In the genomic region with DNA sequence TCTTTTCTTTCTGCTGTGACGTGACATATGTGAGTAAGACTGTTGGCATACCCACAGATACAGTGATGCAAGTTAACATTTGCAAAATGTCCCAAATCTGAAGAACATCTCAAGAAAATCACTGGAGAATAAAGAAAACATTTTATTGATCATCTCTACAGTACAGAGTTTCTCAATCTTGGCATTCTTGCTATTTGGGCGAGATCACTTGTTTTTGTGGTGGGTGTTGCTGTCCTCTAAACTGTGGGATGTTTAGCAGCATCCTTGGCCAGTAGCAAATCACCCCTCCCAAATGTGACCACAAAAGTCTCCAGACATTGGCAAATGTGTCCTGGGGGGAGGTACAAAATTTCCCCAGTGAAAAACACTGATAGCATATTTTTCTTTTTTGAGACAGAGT, we compare ENCODE assay signal across 1 cellular context.
TF ChIP-seq lines count a peak whose summit lies in the region.

No MANE protein-coding gene starts in this region.

TF ChIP-seq in HepG2, 621 proteins besides CTCF, POLR2A, EP300 and RAD21:
- no peak for TF ChIP-seq ZNF432 (CRISPR knock-in tag; IDR thresholded peaks at IDR 0.05; ENCODE audit: borderline replicate concordance)
- no peak for TF ChIP-seq SIX4 (CRISPR knock-in tag; IDR thresholded peaks at IDR 0.05)
- no peak for TF ChIP-seq BRD4 (CRISPR knock-in tag; IDR thresholded peaks at IDR 0.05)
- no peak for TF ChIP-seq HDAC6 (IDR thresholded peaks at IDR 0.05; ENCODE audit: low read depth, low read length)
- no peak for TF ChIP-seq SIN3B (IDR thresholded peaks at IDR 0.05; ENCODE audit: low read length)
- no peak for TF ChIP-seq HDAC2 (CRISPR knock-in tag; IDR thresholded peaks at IDR 0.05)
- no peak for TF ChIP-seq ZNF138 (CRISPR knock-in tag; IDR thresholded peaks at IDR 0.05; ENCODE audit: low read depth)
- no peak for TF ChIP-seq ZNF615 (CRISPR knock-in tag; IDR thresholded peaks at IDR 0.05; ENCODE audit: borderline replicate concordance)
- TF ChIP-seq MTF2 (CRISPR knock-in tag; IDR thresholded peaks at IDR 0.05; ENCODE audit: borderline replicate concordance), result no peak
- no peak for TF ChIP-seq ZNF605 (CRISPR knock-in tag; IDR thresholded peaks at IDR 0.05)
- no peak for TF ChIP-seq SIN3A (IDR thresholded peaks at IDR 0.05; ENCODE audit: borderline replicate concordance, low read depth, low read length)
- TF ChIP-seq, protein P1, sequence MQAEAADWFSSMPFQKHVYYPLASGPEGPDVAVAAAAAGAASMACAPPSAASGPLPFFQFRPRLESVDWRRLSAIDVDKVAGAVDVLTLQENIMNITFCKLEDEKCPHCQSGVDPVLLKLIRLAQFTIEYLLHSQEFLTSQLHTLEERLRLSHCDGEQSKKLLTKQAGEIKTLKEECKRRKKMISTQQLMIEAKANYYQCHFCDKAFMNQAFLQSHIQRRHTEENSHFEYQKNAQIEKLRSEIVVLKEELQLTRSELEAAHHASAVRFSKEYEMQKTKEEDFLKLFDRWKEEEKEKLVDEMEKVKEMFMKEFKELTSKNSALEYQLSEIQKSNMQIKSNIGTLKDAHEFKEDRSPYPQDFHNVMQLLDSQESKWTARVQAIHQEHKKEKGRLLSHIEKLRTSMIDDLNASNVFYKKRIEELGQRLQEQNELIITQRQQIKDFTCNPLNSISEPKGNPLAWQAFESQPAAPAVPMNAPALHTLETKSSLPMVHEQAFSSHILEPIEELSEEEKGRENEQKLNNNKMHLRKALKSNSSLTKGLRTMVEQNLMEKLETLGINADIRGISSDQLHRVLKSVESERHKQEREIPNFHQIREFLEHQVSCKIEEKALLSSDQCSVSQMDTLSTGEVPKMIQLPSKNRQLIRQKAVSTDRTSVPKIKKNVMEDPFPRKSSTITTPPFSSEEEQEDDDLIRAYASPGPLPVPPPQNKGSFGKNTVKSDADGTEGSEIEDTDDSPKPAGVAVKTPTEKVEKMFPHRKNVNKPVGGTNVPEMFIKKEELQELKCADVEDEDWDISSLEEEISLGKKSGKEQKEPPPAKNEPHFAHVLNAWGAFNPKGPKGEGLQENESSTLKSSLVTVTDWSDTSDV (CRISPR knock-in tag; IDR thresholded peaks at IDR 0.05), result no peak
- TF ChIP-seq PCBP1 (IDR thresholded peaks at IDR 0.05; ENCODE audit: borderline replicate concordance, low read depth, low read length), result no peak
- no peak for TF ChIP-seq CHD4 (IDR thresholded peaks at IDR 0.05; ENCODE audit: borderline replicate concordance, low read length)
- no peak for TF ChIP-seq RFX1 (IDR thresholded peaks at IDR 0.05)
- TF ChIP-seq STAT5B (CRISPR knock-in tag; IDR thresholded peaks at IDR 0.05), result no peak
- TF ChIP-seq, protein P2, sequence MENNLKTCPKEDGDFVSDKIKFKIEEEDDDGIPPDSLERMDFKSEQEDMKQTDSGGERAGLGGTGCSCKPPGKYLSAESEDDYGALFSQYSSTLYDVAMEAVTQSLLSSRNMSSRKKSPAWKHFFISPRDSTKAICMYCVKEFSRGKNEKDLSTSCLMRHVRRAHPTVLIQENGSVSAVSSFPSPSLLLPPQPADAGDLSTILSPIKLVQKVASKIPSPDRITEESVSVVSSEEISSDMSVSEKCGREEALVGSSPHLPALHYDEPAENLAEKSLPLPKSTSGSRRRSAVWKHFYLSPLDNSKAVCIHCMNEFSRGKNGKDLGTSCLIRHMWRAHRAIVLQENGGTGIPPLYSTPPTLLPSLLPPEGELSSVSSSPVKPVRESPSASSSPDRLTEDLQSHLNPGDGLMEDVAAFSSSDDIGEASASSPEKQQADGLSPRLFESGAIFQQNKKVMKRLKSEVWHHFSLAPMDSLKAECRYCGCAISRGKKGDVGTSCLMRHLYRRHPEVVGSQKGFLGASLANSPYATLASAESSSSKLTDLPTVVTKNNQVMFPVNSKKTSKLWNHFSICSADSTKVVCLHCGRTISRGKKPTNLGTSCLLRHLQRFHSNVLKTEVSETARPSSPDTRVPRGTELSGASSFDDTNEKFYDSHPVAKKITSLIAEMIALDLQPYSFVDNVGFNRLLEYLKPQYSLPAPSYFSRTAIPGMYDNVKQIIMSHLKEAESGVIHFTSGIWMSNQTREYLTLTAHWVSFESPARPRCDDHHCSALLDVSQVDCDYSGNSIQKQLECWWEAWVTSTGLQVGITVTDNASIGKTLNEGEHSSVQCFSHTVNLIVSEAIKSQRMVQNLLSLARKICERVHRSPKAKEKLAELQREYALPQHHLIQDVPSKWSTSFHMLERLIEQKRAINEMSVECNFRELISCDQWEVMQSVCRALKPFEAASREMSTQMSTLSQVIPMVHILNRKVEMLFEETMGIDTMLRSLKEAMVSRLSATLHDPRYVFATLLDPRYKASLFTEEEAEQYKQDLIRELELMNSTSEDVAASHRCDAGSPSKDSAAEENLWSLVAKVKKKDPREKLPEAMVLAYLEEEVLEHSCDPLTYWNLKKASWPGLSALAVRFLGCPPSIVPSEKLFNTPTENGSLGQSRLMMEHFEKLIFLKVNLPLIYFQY (CRISPR knock-in tag; IDR thresholded peaks at IDR 0.05; ENCODE audit: borderline replicate concordance), result no peak
- TF ChIP-seq, protein P3, sequence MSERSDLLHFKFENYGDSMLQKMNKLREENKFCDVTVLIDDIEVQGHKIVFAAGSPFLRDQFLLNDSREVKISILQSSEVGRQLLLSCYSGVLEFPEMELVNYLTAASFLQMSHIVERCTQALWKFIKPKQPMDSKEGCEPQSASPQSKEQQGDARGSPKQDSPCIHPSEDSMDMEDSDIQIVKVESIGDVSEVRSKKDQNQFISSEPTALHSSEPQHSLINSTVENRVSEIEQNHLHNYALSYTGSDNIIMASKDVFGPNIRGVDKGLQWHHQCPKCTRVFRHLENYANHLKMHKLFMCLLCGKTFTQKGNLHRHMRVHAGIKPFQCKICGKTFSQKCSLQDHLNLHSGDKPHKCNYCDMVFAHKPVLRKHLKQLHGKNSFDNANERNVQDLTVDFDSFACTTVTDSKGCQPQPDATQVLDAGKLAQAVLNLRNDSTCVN (CRISPR knock-in tag; IDR thresholded peaks at IDR 0.05; ENCODE audit: borderline replicate concordance), result no peak
- TF ChIP-seq, protein P4, sequence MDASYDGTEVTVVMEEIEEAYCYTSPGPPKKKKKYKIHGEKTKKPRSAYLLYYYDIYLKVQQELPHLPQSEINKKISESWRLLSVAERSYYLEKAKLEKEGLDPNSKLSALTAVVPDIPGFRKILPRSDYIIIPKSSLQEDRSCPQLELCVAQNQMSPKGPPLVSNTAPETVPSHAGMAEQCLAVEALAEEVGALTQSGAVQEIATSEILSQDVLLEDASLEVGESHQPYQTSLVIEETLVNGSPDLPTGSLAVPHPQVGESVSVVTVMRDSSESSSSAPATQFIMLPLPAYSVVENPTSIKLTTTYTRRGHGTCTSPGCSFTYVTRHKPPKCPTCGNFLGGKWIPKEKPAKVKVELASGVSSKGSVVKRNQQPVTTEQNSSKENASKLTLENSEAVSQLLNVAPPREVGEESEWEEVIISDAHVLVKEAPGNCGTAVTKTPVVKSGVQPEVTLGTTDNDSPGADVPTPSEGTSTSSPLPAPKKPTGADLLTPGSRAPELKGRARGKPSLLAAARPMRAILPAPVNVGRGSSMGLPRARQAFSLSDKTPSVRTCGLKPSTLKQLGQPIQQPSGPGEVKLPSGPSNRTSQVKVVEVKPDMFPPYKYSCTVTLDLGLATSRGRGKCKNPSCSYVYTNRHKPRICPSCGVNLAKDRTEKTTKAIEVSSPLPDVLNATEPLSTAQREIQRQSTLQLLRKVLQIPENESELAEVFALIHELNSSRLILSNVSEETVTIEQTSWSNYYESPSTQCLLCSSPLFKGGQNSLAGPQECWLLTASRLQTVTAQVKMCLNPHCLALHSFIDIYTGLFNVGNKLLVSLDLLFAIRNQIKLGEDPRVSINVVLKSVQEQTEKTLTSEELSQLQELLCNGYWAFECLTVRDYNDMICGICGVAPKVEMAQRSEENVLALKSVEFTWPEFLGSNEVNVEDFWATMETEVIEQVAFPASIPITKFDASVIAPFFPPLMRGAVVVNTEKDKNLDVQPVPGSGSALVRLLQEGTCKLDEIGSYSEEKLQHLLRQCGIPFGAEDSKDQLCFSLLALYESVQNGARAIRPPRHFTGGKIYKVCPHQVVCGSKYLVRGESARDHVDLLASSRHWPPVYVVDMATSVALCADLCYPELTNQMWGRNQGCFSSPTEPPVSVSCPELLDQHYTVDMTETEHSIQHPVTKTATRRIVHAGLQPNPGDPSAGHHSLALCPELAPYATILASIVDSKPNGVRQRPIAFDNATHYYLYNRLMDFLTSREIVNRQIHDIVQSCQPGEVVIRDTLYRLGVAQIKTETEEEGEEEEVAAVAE (CRISPR knock-in tag; IDR thresholded peaks at IDR 0.05; ENCODE audit: borderline replicate concordance), result no peak
